Comparison of ENCODE assay signal across 8 cellular contexts in the genomic region with DNA sequence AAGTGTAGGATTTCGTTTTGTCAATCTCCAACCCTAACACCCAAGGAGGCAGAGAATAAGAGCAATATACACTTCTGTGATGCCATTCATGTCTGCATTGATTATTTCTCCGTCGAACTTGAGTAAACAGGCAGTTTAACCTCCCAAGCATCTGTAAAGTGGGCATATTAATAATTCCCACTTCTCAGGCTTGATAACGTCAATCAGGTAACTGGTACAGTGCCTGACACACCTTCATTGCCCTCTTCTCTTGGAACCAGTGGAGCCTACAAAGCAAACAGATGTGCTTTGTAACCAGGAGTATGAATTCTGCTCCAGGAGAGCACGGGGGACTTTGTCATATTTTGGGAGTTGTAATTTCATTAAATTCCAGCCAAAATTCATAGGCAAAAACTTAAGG. TPM values are rescaled to one million over a fixed set of nuclear protein-coding genes. Genes with fewer than 3 reads are reported as not detected.
A peak's percentile ranks its signal among the peaks of the same experiment; 100 is the strongest.
DNase-seq lines count a peak whose midpoint lies in the region; ATAC-seq and TF ChIP-seq lines count a peak whose summit lies in the region.

No MANE protein-coding gene starts in this region.

- peak overlapping the region; percentile 51 for H3K4me3 ChIP-seq in AG04450 (ENCODE audit: low read depth, low read length)
- peak overlapping the region; percentile 23 for H3K4me3 ChIP-seq in mucosa of stomach (ENCODE audit: low read length)

- intact Hi-C loops in MCF 10A (cut with micrococcal nuclease), result no loop called here

- H3K27me3 ChIP-seq in AG04450 (ENCODE audit: control insufficient read depth, insufficient read depth, low read length) (peaks cover 14% of the 10 kb centered on the region), mucosa of stomach (ENCODE audit: control insufficient read depth, insufficient read depth, low read length) (no peaks in the 10 kb centered on the region)

- no peak for TF ChIP-seq CTCF in AG04450 (IDR thresholded peaks at IDR 0.05; ENCODE audit: low read depth, low read length)
- TF ChIP-seq CTCF in MCF 10A (IDR thresholded peaks at IDR 0.05; ENCODE audit: unreplicated experiment), result no peak

- H3K36me3 ChIP-seq in mucosa of stomach (ENCODE audit: control insufficient read depth, insufficient read depth, low read length), result no peaks in the 10 kb centered on the region

- no peaks in the 10 kb centered on the region for H3K27me3 Mint-ChIP-seq in MCF 10A (ENCODE audit: insufficient read depth, unreplicated experiment)

- ATAC-seq in HG03571 (IDR thresholded peaks at IDR 0.05; ENCODE audit: unreplicated experiment) (peak; percentile 10), HG02623 (IDR thresholded peaks at IDR 0.05; ENCODE audit: unreplicated experiment) (no peak)

- H3K9ac ChIP-seq in mucosa of stomach (ENCODE audit: low read length), result no peak overlapping the region

- no peak for DNase-seq in AG04450 (ENCODE audit: low read depth, low spot score)
- DNase-seq in MCF 10A (ENCODE audit: unreplicated experiment), result no peak
- DNase-seq in activated effector memory CD4-positive, alpha-beta T cell treated with anti-CD3 and anti-CD28 coated beads, Interleukin-2, amount 50 U/mL, for 16 hours, result no peak
- no peak for DNase-seq in NCI-H524 treated with DMSO at 0.1 percent for 48 hours (lab: John Stamatoyannopoulos, UW)
- DNase-seq in HCEC 1CT, result no peak

- CTCF ChIA-PET in AG04450 (lab: Charles Lee), result no interaction called here
- CTCF ChIA-PET in MCF 10A (lab: Yijun Ruan, JAX), result no interaction called here

- no peaks in the 10 kb centered on the region for H3K9me3 Mint-ChIP-seq in MCF 10A (ENCODE audit: unreplicated experiment)

- H3K4me3 Mint-ChIP-seq in MCF 10A (ENCODE audit: unreplicated experiment), result peak overlapping the region; percentile 67

- H3K27ac ChIP-seq in AG04450 (ENCODE audit: low read depth, low read length), result no peak overlapping the region

- H3K4me1 ChIP-seq in mucosa of stomach (ENCODE audit: control insufficient read depth, insufficient read depth, low read length), result no peaks in the 10 kb centered on the region

- peak overlapping the region; percentile 82 for H3K27ac Mint-ChIP-seq in MCF 10A (ENCODE audit: low read depth, unreplicated experiment)

- no TSS peak for BruUV-seq in MCF 10A (replicated peaks; lab: Mats Ljungman, UMichigan)

- no peaks in the 10 kb centered on the region for H3K4me1 Mint-ChIP-seq in MCF 10A (ENCODE audit: insufficient read depth, unreplicated experiment)

- POLR2A ChIA-PET in AG04450 (lab: Yijun Ruan, JAX), result no interaction called here
- POLR2A ChIA-PET in MCF 10A (lab: Yijun Ruan, JAX), result no interaction called here

- H3K9me3 ChIP-seq in AG04450 (ENCODE audit: control insufficient read depth, insufficient read depth, low read length) (no peaks in the 10 kb centered on the region), mucosa of stomach (ENCODE audit: control insufficient read depth, low read length) (no peaks in the 10 kb centered on the region)

- H3K36me3 Mint-ChIP-seq in MCF 10A (ENCODE audit: insufficient read depth, unreplicated experiment), result no peaks in the 10 kb centered on the region

RNA-seq across cellular contexts. Expression of a gene that starts 32.5 kb away (rescaled TPM):
- 0.07 and 0.16 TPM in 2 replicates for polyA plus RNA-seq in AG04450 (2011; rRNA removed)
- 0.30 and 0.74 TPM in 2 replicates for polyA minus RNA-seq in AG04450 (2011; rRNA and poly(A)+ RNA removed)
- 5.2 and 6.0 TPM in 2 replicates for total RNA-seq in MCF 10A (2022)
